In the genomic region with DNA sequence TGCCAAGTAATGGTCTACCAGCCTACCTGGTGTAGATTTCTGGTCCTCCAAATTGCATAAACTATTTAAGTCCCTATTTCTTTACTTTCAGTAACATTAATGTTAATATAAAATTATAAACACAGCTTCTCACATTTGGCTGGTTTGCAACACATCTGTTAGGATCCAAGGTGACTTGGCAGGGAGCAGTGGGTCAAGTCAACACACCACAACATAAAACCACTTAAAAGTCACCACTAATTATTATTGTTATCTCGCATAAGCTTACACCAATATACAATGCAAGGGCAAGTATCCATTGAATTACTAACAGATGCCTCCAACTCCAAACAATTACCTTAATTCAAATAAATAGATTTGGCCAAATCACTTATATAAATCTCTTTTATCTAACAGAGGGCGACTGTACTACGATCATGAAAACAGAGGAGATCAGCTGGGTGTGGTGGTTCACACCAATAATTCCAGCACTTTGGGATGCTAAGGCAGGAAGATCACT, we compare ENCODE assay signal across 25 cellular contexts.
"Had no signal": no experiment of that assay in that cellular context is flagged by ENCODE, and none has a peak within 500 bp of the region (broad histone marks: within the 10 kb centered on the region; RNA-seq: fewer than 3 reads in every experiment).

No MANE protein-coding gene starts in this region.

- H3K9me3 Mint-ChIP-seq: naive thymus-derived CD8-positive, alpha-beta T cell; nephron; neural crest cell; stimulated activated effector memory CD8-positive, alpha-beta T cell treated with anti-CD3 and anti-CD28 coated beads, Interleukin-12 subunit alpha, Interleukin-12 subunit beta, amount 100 ng/mL, for 72 hours; stimulated activated naive CD8-positive, alpha-beta T cell treated with anti-CD3 and anti-CD28 coated beads, Interleukin-15, Interleukin-2, amounts not matched to agents 100 ng/mL and 50 ng/mL, for 24 hours; type B pancreatic cell had no signal

- H3K27ac ChIP-seq: lower lobe of right lung, pancreas, prostate gland, spleen, suprapubic skin, thoracic aorta, tibial artery, uterus had no signal

- ATAC-seq: left ventricle myocardium superior; lower lobe of right lung; naive thymus-derived CD8-positive, alpha-beta T cell; pancreas; right cardiac atrium; stimulated activated effector memory CD8-positive, alpha-beta T cell treated with anti-CD3 and anti-CD28 coated beads, Interleukin-12 subunit alpha, Interleukin-12 subunit beta, amount 100 ng/mL, for 72 hours had no signal

- H3K4me3 Mint-ChIP-seq: naive thymus-derived CD8-positive, alpha-beta T cell; nephron; neural crest cell; stimulated activated effector memory CD8-positive, alpha-beta T cell treated with anti-CD3 and anti-CD28 coated beads, Interleukin-12 subunit alpha, Interleukin-12 subunit beta, amount 100 ng/mL, for 72 hours; stimulated activated naive CD8-positive, alpha-beta T cell treated with anti-CD3 and anti-CD28 coated beads, Interleukin-15, Interleukin-2, amounts not matched to agents 100 ng/mL and 50 ng/mL, for 24 hours; type B pancreatic cell had no signal

- H3K4me3 ChIP-seq: lower lobe of right lung, pancreas, prostate gland, sigmoid colon, spleen, suprapubic skin, thoracic aorta, tibial artery, uterus had no signal

- DNase-seq: left ventricle myocardium superior; lower lobe of right lung; mammary epithelial cell; mesenchymal stem cell; naive thymus-derived CD8-positive, alpha-beta T cell; nucleus accumbens; pancreas; posterior cingulate gyrus; retina; sigmoid colon; small intestine; spleen; stimulated activated CD4-positive, alpha-beta T cell treated with anti-CD3 and anti-CD28 coated beads, Interleukin-4, amount 100 ng/mL, for 24 hours; stimulated activated naive CD4-positive, alpha-beta T cell; tibial artery; uterus had no signal

- H3K36me3 ChIP-seq: lower lobe of right lung, pancreas, prostate gland, sigmoid colon, spleen, suprapubic skin, thoracic aorta, tibial artery, uterus had no signal

- H3K36me3 Mint-ChIP-seq: naive thymus-derived CD8-positive, alpha-beta T cell; stimulated activated effector memory CD8-positive, alpha-beta T cell treated with anti-CD3 and anti-CD28 coated beads, Interleukin-12 subunit alpha, Interleukin-12 subunit beta, amount 100 ng/mL, for 72 hours; type B pancreatic cell had no signal

- H3K27ac Mint-ChIP-seq: naive thymus-derived CD8-positive, alpha-beta T cell; nephron; stimulated activated effector memory CD8-positive, alpha-beta T cell treated with anti-CD3 and anti-CD28 coated beads, Interleukin-12 subunit alpha, Interleukin-12 subunit beta, amount 100 ng/mL, for 72 hours; stimulated activated naive CD8-positive, alpha-beta T cell treated with anti-CD3 and anti-CD28 coated beads, Interleukin-15, Interleukin-2, amounts not matched to agents 100 ng/mL and 50 ng/mL, for 24 hours; type B pancreatic cell had no signal

- H3K4me1 Mint-ChIP-seq: naive thymus-derived CD8-positive, alpha-beta T cell; nephron; stimulated activated effector memory CD8-positive, alpha-beta T cell treated with anti-CD3 and anti-CD28 coated beads, Interleukin-12 subunit alpha, Interleukin-12 subunit beta, amount 100 ng/mL, for 72 hours had no signal

- H3K4me1 ChIP-seq: lower lobe of right lung, pancreas, prostate gland, sigmoid colon, spleen, suprapubic skin, tibial artery, uterus had no signal

- H3K27me3 ChIP-seq: pancreas, sigmoid colon, spleen, suprapubic skin, tibial artery, uterus had no signal

- H3K9me3 ChIP-seq: lower lobe of right lung, pancreas, prostate gland, sigmoid colon, spleen, suprapubic skin, thoracic aorta, tibial artery, uterus had no signal
